In the genomic region with DNA sequence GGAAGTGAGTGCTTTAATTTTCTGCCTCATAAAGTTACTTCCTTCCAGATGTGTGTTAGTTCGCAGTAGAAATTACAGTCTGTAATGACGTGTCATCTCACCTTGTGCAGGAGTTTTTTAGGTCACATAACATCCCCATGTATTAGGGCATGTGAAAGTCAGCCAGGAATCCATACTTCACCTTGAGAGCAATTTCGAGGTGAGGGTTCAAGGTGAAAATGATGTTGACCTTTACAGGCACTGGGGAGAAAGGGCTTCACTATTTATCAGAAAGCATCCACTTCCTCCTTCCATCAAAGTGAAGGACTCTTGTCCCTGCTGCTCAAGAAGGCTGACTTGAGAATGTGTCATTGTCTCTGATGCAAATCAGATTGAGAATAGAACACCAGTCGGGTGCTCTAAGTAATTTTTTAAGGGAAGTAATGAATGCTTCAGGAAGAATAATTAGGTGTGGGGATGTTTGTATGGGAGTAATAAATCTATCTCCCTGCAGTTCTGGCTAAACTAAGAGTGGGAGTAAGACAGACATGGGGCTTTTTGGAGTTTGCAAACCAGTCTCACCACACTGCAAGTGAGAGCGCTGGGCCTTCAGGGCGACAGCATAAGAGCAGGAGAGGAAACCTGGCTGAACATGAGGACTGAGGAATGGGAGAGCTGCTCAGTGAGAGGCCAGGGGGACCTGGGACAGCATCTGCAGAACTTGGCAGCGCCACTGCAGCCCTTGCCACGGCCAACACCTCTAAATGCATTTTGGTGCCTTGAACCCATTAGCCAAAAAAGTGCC, we compare ENCODE assay signal across 11 cellular contexts.
DNase-seq lines count a peak whose midpoint lies in the region; ATAC-seq and TF ChIP-seq lines count a peak whose summit lies in the region.
"Had no signal": no experiment of that assay in that cellular context is flagged by ENCODE, and none has a peak within 500 bp of the region (broad histone marks: within the 10 kb centered on the region; RNA-seq: fewer than 3 reads in every experiment).

No MANE protein-coding gene starts in this region.

- H3K4me1 Mint-ChIP-seq in memory B cell: peaks cover 17% of the 10 kb centered on the region
- H3K4me1 Mint-ChIP-seq in natural killer cell: no peaks in the 10 kb centered on the region

- H3K36me3 Mint-ChIP-seq in memory B cell (no peaks in the 10 kb centered on the region), natural killer cell (no peaks in the 10 kb centered on the region)

- DNase-seq in memory B cell (ENCODE audit: low spot score in 2 of 2) (no peak), natural killer cell (no peak), C1 segment of cervical spinal cord (lab: John Stamatoyannopoulos, UW) (no peak), GM03348 (ENCODE audit: low spot score) (no peak)
- no peak for DNase-seq in activated CD4-positive, alpha-beta T cell treated with anti-CD3 and anti-CD28 coated beads for 1 hour
- DNase-seq: activated CD8-positive, alpha-beta memory T cell treated with anti-CD3 and anti-CD28 coated beads, Interleukin-2, amount 50 U/mL, for 48 hours; NCI-H1436 treated with DMSO at 0.1 percent for 48 hours had no signal

- TF ChIP-seq CTCF in natural killer cell (IDR thresholded peaks at IDR 0.05): no peak

- peak; percentile 59 for ATAC-seq in GM18870 (IDR thresholded peaks at IDR 0.05; ENCODE audit: unreplicated experiment)
- ATAC-seq in GM21619 (IDR thresholded peaks at IDR 0.05; ENCODE audit: unreplicated experiment): peak; percentile 68
- peak; percentile 73 for ATAC-seq in HG03175 (IDR thresholded peaks at IDR 0.05; ENCODE audit: unreplicated experiment)
- peak; percentile 58 for ATAC-seq in memory B cell (ENCODE audit: low read depth)
- no peak for ATAC-seq in natural killer cell
- ATAC-seq: HCT116 had no signal

- peaks cover 1% of the 10 kb centered on the region for H3K9me3 Mint-ChIP-seq in memory B cell
- peaks cover 0 to 3% of the 10 kb centered on the region in 2 donors for H3K9me3 Mint-ChIP-seq in natural killer cell

- intact Hi-C loops in natural killer cell (cut with micrococcal nuclease): no loop called here

- no peaks in the 10 kb centered on the region for H3K27me3 Mint-ChIP-seq in memory B cell
- H3K27me3 Mint-ChIP-seq in natural killer cell (ENCODE audit: low read depth in 2 of 2): peaks cover 8 to 17% of the 10 kb centered on the region in 2 donors

- H3K27ac Mint-ChIP-seq in memory B cell: peak overlapping the region; percentile 67
- H3K27ac Mint-ChIP-seq in natural killer cell: no peak overlapping the region

- H3K4me3 Mint-ChIP-seq in memory B cell (peak overlapping the region; percentile 30), natural killer cell (no peak overlapping the region)

Comparison
In these comparisons a context has a peak if more than half of its experiments do, and no peak if none do; other contexts are left out.
1. ATAC-seq: peak in GM18870 (single experiment), GM21619 (single experiment), HG03175 (single experiment) and memory B cell (single experiment); none in natural killer cell (0 of 3).